Comparison of ENCODE assay signal across 8 cellular contexts in genomic region chr9:129835128-129835859, GRCh38.
DNase-seq lines count a peak whose midpoint lies in the region; ATAC-seq and TF ChIP-seq lines count a peak whose summit lies in the region.

C9orf78 (minus strand) TSS chr9:129835275; CDS start chr9:129835221, 54 bp downstream.
USP20 (plus strand) TSS chr9:129835458; CDS start chr9:129852556, 17,098 bp downstream.

- peaks cover 46% of the 10 kb centered on the region for H3K36me3 Mint-ChIP-seq in central memory CD8-positive, alpha-beta T cell (ENCODE audit: insufficient read depth)

- H3K4me3 Mint-ChIP-seq in central memory CD8-positive, alpha-beta T cell, result peak within 1 kb of the TSS; percentile 97

- peak; percentile 85 for DNase-seq in AG09319 (ENCODE audit: extremely low read depth, low read depth)
- peak; percentile 78 for DNase-seq in NCI-H446 treated with DMSO at 0.1 percent for 48 hours (lab: John Stamatoyannopoulos, UW)
- peak; percentile 91 to 95 for DNase-seq in central memory CD8-positive, alpha-beta T cell (ENCODE audit: low spot score in 2 of 2)
- DNase-seq in islet precursor cell, result peak; percentile 97
- peak; percentile 98 for DNase-seq in stimulated activated CD4-positive, alpha-beta T cell treated with anti-CD3 and anti-CD28 coated beads, Interleukin-12 subunit alpha, Interleukin-12 subunit beta, amount 100 ng/mL, for 4 hours

- no peaks in the 10 kb centered on the region for H3K9me3 Mint-ChIP-seq in central memory CD8-positive, alpha-beta T cell

- no peak for TF ChIP-seq CTCF in AG09319 (IDR thresholded peaks at IDR 0.05; ENCODE audit: low read depth, low read length)

- ATAC-seq in GM19043 (IDR thresholded peaks at IDR 0.05; ENCODE audit: low read depth, unreplicated experiment), result peak; percentile 93
- peak; percentile 92 for ATAC-seq in HG03354 (IDR thresholded peaks at IDR 0.05; ENCODE audit: poor library complexity, severe bottlenecking, unreplicated experiment)
- ATAC-seq in activated CD4-positive, CD25-positive, alpha-beta regulatory T cell treated with anti-CD3 and anti-CD28 coated beads, Interleukin-2, amount 50 U/mL, for 24 hours, result peak; percentile 92 to 93
- peak; percentile 94 for ATAC-seq in central memory CD8-positive, alpha-beta T cell (replicated peaks; ENCODE audit: extremely low read depth, poor library complexity, severe bottlenecking)

- peaks cover 55% of the 10 kb centered on the region for H3K4me1 Mint-ChIP-seq in central memory CD8-positive, alpha-beta T cell

- no peaks in the 10 kb centered on the region for H3K27me3 Mint-ChIP-seq in central memory CD8-positive, alpha-beta T cell

- peak within 1 kb of the TSS; percentile 97 for H3K27ac Mint-ChIP-seq in central memory CD8-positive, alpha-beta T cell (ENCODE audit: low read depth)

Comparison
In these comparisons a context has a peak if more than half of its experiments do, and no peak if none do; other contexts are left out.
1. Peak in every context shown above with its lines: DNase-seq and ATAC-seq.